Comparison of ENCODE assay signal across 3 cellular contexts in the genomic region with DNA sequence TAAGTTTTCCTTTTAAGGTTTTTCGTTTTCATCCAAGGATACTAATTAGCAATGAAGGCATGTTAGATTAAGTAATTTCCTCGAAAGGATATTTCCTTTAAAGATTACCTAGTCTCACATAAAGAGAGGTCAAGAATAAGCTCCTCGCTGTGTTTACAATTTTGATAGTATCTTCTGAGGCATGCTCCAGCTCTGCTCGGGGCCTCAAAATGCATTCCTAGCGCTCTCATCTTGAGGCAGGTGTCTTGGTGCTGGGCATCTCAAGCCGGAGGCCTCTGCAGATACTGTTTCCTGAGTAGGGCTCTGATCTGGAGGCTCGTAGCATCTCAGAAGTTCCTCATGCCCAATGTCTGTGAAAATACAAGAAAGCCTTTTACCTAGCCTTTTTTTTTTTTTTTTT.
"Had no signal": no experiment of that assay in that cellular context is flagged by ENCODE, and none has a peak within 500 bp of the region (broad histone marks: within the 10 kb centered on the region; RNA-seq: fewer than 3 reads in every experiment).

No MANE protein-coding gene starts in this region.

- ATAC-seq: GM12878 had no signal

- H3K4me3 ChIP-seq: GM12878 had no signal

- DNase-seq: GDM1, GF-D8 had no signal
